Comparison of ENCODE assay signal across 9 cellular contexts in the genomic region with DNA sequence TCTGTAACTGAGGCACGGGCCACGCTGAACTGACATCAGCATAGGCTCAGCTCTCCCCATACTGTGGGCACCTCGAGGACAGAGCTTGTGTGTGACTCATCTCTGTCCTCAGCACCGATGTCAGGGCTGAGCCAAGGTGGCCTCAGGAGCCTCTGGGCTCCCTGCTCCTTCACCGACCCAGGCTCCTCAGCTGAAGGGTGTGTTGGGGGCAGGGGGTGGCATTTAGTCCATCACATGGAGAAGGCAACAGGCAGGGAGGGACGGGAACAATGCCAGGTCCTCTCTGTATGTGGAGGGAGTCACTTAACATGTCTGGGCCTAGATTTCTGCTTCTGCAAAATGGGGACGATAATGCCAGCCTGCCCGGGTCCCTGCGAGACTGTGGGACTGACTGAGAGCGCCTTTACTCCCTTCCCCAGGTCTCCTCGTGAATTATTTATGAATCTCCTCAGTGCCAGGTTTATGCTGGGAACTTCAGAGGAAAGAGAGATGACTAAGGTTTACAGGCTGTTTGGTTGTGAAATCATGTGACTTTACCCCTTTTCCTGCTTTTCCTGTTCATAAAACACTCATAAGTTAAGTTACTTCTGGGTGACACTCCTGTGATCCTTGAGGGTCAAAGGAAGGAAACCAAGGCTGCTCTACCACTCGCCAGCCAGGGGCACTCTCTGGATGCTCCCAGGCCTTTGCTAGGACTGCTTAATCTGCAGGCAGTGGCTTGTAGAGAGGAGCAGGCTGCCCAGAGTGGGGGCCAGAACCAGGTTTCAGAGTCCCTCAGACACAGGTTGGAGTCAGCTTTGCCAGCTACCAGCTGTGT. TPM values are rescaled to one million over a fixed set of nuclear protein-coding genes. Genes with fewer than 3 reads are reported as not detected.
A peak's percentile ranks its signal among the peaks of the same experiment; 100 is the strongest.
DNase-seq lines count a peak whose midpoint lies in the region; ATAC-seq and TF ChIP-seq lines count a peak whose summit lies in the region.
"Had no signal": no experiment of that assay in that cellular context is flagged by ENCODE, and none has a peak within 500 bp of the region (broad histone marks: within the 10 kb centered on the region; RNA-seq: fewer than 3 reads in every experiment).

No MANE protein-coding gene starts in this region.

- 47 to 52% methylated on average over 12 of the region's 12 CpGs for WGBS in GM23248 (ENCODE audit: low coverage in 1 of 2, low lambda C conversion rate in 2 of 2, missing lambda C conversion rate in 2 of 2), 2 experiments

- in situ Hi-C loops in GM23248 (cut with MboI), result no loop called here

- no peaks in the 10 kb centered on the region for H3K9me2 ChIP-seq in GM23248 (ENCODE audit: insufficient read depth)

- peak overlapping the region; percentile 59 for H3K9ac ChIP-seq in GM23248

- TF ChIP-seq CTCF in foreskin keratinocyte (conservative IDR thresholded peaks at IDR 0.05), result no peak

- H3K4me1 ChIP-seq in GM23248 (ENCODE audit: insufficient read depth) (peaks cover 15% of the 10 kb centered on the region), SJSA1 (replicated peaks) (peaks cover 10% of the 10 kb centered on the region), foreskin keratinocyte (peaks cover 15% of the 10 kb centered on the region)

- peaks cover 37% of the 10 kb centered on the region for H3K4me1 Mint-ChIP-seq in stimulated activated naive CD8-positive, alpha-beta T cell treated with anti-CD3 and anti-CD28 coated beads, Interleukin-15, amount 100 ng/mL, for 72 hours

- H3K27ac Mint-ChIP-seq in stimulated activated naive CD8-positive, alpha-beta T cell treated with anti-CD3 and anti-CD28 coated beads, Interleukin-15, amount 100 ng/mL, for 72 hours, result peak overlapping the region; percentile 50 to 64

- H3K4me3 ChIP-seq in GM23248, result no peak overlapping the region
- H3K4me3 ChIP-seq in SJSA1, result no peak overlapping the region

- no peaks in the 10 kb centered on the region for H3K27me3 Mint-ChIP-seq in stimulated activated naive CD8-positive, alpha-beta T cell treated with anti-CD3 and anti-CD28 coated beads, Interleukin-15, amount 100 ng/mL, for 72 hours

- H2AFZ ChIP-seq in GM23248, result peak overlapping the region; percentile 77

- H3K27me3 ChIP-seq in GM23248 (replicated peaks; ENCODE audit: insufficient read depth), result no peaks in the 10 kb centered on the region
- no peaks in the 10 kb centered on the region for H3K27me3 ChIP-seq in SJSA1 (replicated peaks)
- no peaks in the 10 kb centered on the region for H3K27me3 ChIP-seq in foreskin keratinocyte

- H3K4me2 ChIP-seq in GM23248 (ENCODE audit: unreplicated experiment), result no peak overlapping the region

- peak overlapping the region; percentile 80 for H3K27ac ChIP-seq in GM23248
- peak overlapping the region; percentile 8; the same call in 1 of the 2 replicates for H3K27ac ChIP-seq in SJSA1
- peak overlapping the region; percentile 27 for H3K27ac ChIP-seq in foreskin keratinocyte

- DNase-seq in GM23248, result peak; percentile 86
- peak in 1 of 2 experiments; percentile 28 for DNase-seq in SJSA1 (ENCODE audit: low read depth in 1 of 2, low spot score in 2 of 2)
- peak; percentile 59 to 79 for DNase-seq in foreskin keratinocyte
- DNase-seq in stimulated activated naive CD8-positive, alpha-beta T cell treated with anti-CD3 and anti-CD28 coated beads, Interleukin-15, amount 100 ng/mL, for 72 hours, result no peak
- DNase-seq in activated CD4-positive, alpha-beta T cell treated with anti-CD3 and anti-CD28 coated beads for 4 hours, result no peak
- DNase-seq in NCI-H82 (lab: John Stamatoyannopoulos, UW), result no peak
- no peak for DNase-seq in NCI-H446 treated with DMSO at 0.1 percent for 48 hours (lab: John Stamatoyannopoulos, UW)
- DNase-seq in NCI-H1694 treated with DMSO at 0.1 percent for 48 hours (lab: John Stamatoyannopoulos, UW), result no peak
- DNase-seq: amniotic stem cell had no signal

- no peaks in the 10 kb centered on the region for H3K79me2 ChIP-seq in GM23248 (ENCODE audit: insufficient read depth)

- no peaks in the 10 kb centered on the region for H4K20me1 ChIP-seq in GM23248 (ENCODE audit: insufficient read depth)

- no peaks in the 10 kb centered on the region for H3K9me3 ChIP-seq in GM23248 (ENCODE audit: low read depth)
- H3K9me3 ChIP-seq in SJSA1 (replicated peaks), result no peaks in the 10 kb centered on the region

- peak; percentile 81 for ATAC-seq in foreskin keratinocyte
- peak; percentile 72 for ATAC-seq in stimulated activated naive CD8-positive, alpha-beta T cell treated with anti-CD3 and anti-CD28 coated beads, Interleukin-15, amount 100 ng/mL, for 72 hours

- H3F3A ChIP-seq in GM23248 (ENCODE audit: insufficient read depth), result no peaks in the 10 kb centered on the region

- H3K4me3 Mint-ChIP-seq in stimulated activated naive CD8-positive, alpha-beta T cell treated with anti-CD3 and anti-CD28 coated beads, Interleukin-15, amount 100 ng/mL, for 72 hours, result no peak overlapping the region

- H3K9me3 Mint-ChIP-seq in stimulated activated naive CD8-positive, alpha-beta T cell treated with anti-CD3 and anti-CD28 coated beads, Interleukin-15, amount 100 ng/mL, for 72 hours, result no peaks in the 10 kb centered on the region

- H3K36me3 ChIP-seq in GM23248 (ENCODE audit: low read depth), result no peaks in the 10 kb centered on the region
- H3K36me3 ChIP-seq in SJSA1, result no peaks in the 10 kb centered on the region

RNA-seq across cellular contexts. Expression of a gene that starts 16.2 kb away (rescaled TPM):
- not detected in 2 replicates for total RNA-seq in GM23248 (2014; rRNA removed; shearing (Covaris generic))
- polyA plus RNA-seq in GM23248 (2016; fragmentation: Nextera tagmentation; extraction: Ambion mirVana) (0.15 TPM in 1 of 2 replicates, not detected in the other), foreskin keratinocyte (0.11 and 0.13 TPM in 2 replicates)
- total RNA-seq in SJSA1 (2014; rRNA removed; shearing (Covaris generic)), result 3.2 TPM in 1 of 2 replicates, not detected in the other
- total RNA-seq in foreskin keratinocyte, result 0.20 and 0.25 TPM in 2 replicates

Comparison
In these comparisons a context has a peak if more than half of its experiments do, and no peak if none do; other contexts are left out.
1. DNase-seq: peak in GM23248 (single experiment) and foreskin keratinocyte (2 of 2); none in stimulated activated naive CD8-positive, alpha-beta T cell treated with anti-CD3 and anti-CD28 coated beads, Interleukin-15, amount 100 ng/mL, for 72 hours (0 of 2), activated CD4-positive, alpha-beta T cell treated with anti-CD3 and anti-CD28 coated beads for 4 hours (0 of 2), NCI-H82 (single experiment), NCI-H446 treated with DMSO at 0.1 percent for 48 hours (single experiment) and NCI-H1694 treated with DMSO at 0.1 percent for 48 hours (single experiment).
2. H3K27ac ChIP-seq: peak in every context shown above with its lines; median percentile 80 in GM23248; 27 in foreskin keratinocyte; 8 in SJSA1.